23 cellular contexts compared by ENCODE assay signal in genomic region chr21:44730028-44730395, GRCh38. TPM values are rescaled to one million over a fixed set of nuclear protein-coding genes. Genes with fewer than 3 reads are reported as not detected.
DNase-seq lines count a peak whose midpoint lies in the region; ATAC-seq and TF ChIP-seq lines count a peak whose summit lies in the region.
"Had no signal": no experiment of that assay in that cellular context is flagged by ENCODE, and none has a peak within 500 bp of the region (broad histone marks: within the 10 kb centered on the region; RNA-seq: fewer than 3 reads in every experiment).

No MANE protein-coding gene starts in this region.

- no peak overlapping the region for H3K18ac ChIP-seq in neuronal stem cell (ENCODE audit: low read length)

- H3K36me3 Mint-ChIP-seq in natural killer cell treated with Interleukin-12 subunit alpha and Interleukin-12 subunit beta and Interleukin-15 and Interleukin-18, amount 100 ng/mL, for 72 hours = no peaks in the 10 kb centered on the region
- H3K36me3 Mint-ChIP-seq in natural killer cell = no peaks in the 10 kb centered on the region
- H3K36me3 Mint-ChIP-seq: CD4-positive, alpha-beta memory T cell had no signal

- no peak for TF ChIP-seq EP300 in stomach (IDR thresholded peaks at IDR 0.05)

- H3K4me1 ChIP-seq in neuronal stem cell (ENCODE audit: control insufficient read depth in 2 of 2, insufficient read depth in 1 of 2, low read depth in 1 of 2, low read length in 2 of 2) (no peaks in the 10 kb centered on the region), stomach (no peaks in the 10 kb centered on the region)
- H3K4me1 ChIP-seq: HAP-1 had no signal

- H3K79me1 ChIP-seq in neuronal stem cell (ENCODE audit: low read depth, low read length) = no peaks in the 10 kb centered on the region

- H3K4me2 ChIP-seq in neuronal stem cell (ENCODE audit: insufficient read depth, low read length, poor library complexity, severe bottlenecking) = no peak overlapping the region
- H3K4me2 ChIP-seq: GM23338 had no signal

- H3K27ac ChIP-seq in neuronal stem cell (replicated peaks; ENCODE audit: low read length) = no peak overlapping the region
- H3K27ac ChIP-seq in stomach = no peak overlapping the region

- H2BK120ac ChIP-seq in neuronal stem cell (ENCODE audit: low read depth, low read length) = no peak overlapping the region

- H3K27ac Mint-ChIP-seq in natural killer cell treated with Interleukin-12 subunit alpha and Interleukin-12 subunit beta and Interleukin-15 and Interleukin-18, amount 100 ng/mL, for 72 hours = no peak overlapping the region
- no peak overlapping the region for H3K27ac Mint-ChIP-seq in natural killer cell
- H3K27ac Mint-ChIP-seq: CD4-positive, alpha-beta memory T cell; GM23338; HFFc6 had no signal

- H2BK15ac ChIP-seq in neuronal stem cell (ENCODE audit: low read length) = no peak overlapping the region

- H3K27me3 ChIP-seq in neuronal stem cell (ENCODE audit: control insufficient read depth in 3 of 3, insufficient read depth in 3 of 3, low read depth in 1 of 3, low read length in 3 of 3) (peaks cover 0 to 45% (median 0%) of the 10 kb centered on the region in 3 experiments), stomach (peaks cover 0 to 63% (median 10%) of the 10 kb centered on the region in 3 donors)

- ATAC-seq in natural killer cell treated with Interleukin-12 subunit alpha and Interleukin-12 subunit beta and Interleukin-15 and Interleukin-18, amount 100 ng/mL, for 72 hours = no peak
- no peak for ATAC-seq in natural killer cell
- ATAC-seq: GM23338 had no signal

- H3K4me1 Mint-ChIP-seq in natural killer cell treated with Interleukin-12 subunit alpha and Interleukin-12 subunit beta and Interleukin-15 and Interleukin-18, amount 100 ng/mL, for 72 hours (ENCODE audit: low read depth in 2 of 2) = no peaks in the 10 kb centered on the region
- H3K4me1 Mint-ChIP-seq in natural killer cell = peaks cover 0 to 11% of the 10 kb centered on the region in 2 donors
- H3K4me1 Mint-ChIP-seq: CD4-positive, alpha-beta memory T cell had no signal

- no peak overlapping the region for H4K8ac ChIP-seq in neuronal stem cell (ENCODE audit: low read depth, low read length)

- H3K23ac ChIP-seq in neuronal stem cell (ENCODE audit: low read depth, low read length, poor library complexity) = no peak overlapping the region

- H3K9me3 Mint-ChIP-seq in natural killer cell treated with Interleukin-12 subunit alpha and Interleukin-12 subunit beta and Interleukin-15 and Interleukin-18, amount 100 ng/mL, for 72 hours = no peaks in the 10 kb centered on the region
- no peaks in the 10 kb centered on the region for H3K9me3 Mint-ChIP-seq in natural killer cell
- H3K9me3 Mint-ChIP-seq: CD4-positive, alpha-beta memory T cell; HFFc6 had no signal

- peaks cover 14 to 18% of the 10 kb centered on the region in 2 donors for H3K27me3 Mint-ChIP-seq in natural killer cell treated with Interleukin-12 subunit alpha and Interleukin-12 subunit beta and Interleukin-15 and Interleukin-18, amount 100 ng/mL, for 72 hours
- peaks cover 19 to 20% of the 10 kb centered on the region in 2 donors for H3K27me3 Mint-ChIP-seq in natural killer cell (ENCODE audit: low read depth in 2 of 2)

- H2BK12ac ChIP-seq in neuronal stem cell (ENCODE audit: low read length) = no peak overlapping the region

- TF ChIP-seq CTCF in natural killer cell (IDR thresholded peaks at IDR 0.05) (no peak), stomach (IDR thresholded peaks at IDR 0.05) (no peak)

- H4K91ac ChIP-seq in neuronal stem cell (ENCODE audit: low read depth, low read length, poor library complexity) = no peak overlapping the region

- H3K36me3 ChIP-seq in neuronal stem cell (replicated peaks in 1 of 2; ENCODE audit: control insufficient read depth in 2 of 2, insufficient read depth in 2 of 2, low read length in 2 of 2) (no peaks in the 10 kb centered on the region), stomach (no peaks in the 10 kb centered on the region)
- H3K36me3 ChIP-seq: HAP-1 had no signal

- H3K4me3 ChIP-seq in neuronal stem cell (ENCODE audit: low read length in 2 of 2) (no peak overlapping the region), stomach (no peak overlapping the region)
- H3K4me3 ChIP-seq: GM23338, HAP-1 had no signal

- peak overlapping the region; percentile 5 for H2AK5ac ChIP-seq in neuronal stem cell (ENCODE audit: low read depth, low read length)

- no peak overlapping the region for H3K4me3 Mint-ChIP-seq in natural killer cell treated with Interleukin-12 subunit alpha and Interleukin-12 subunit beta and Interleukin-15 and Interleukin-18, amount 100 ng/mL, for 72 hours
- H3K4me3 Mint-ChIP-seq in natural killer cell = no peak overlapping the region
- H3K4me3 Mint-ChIP-seq: CD4-positive, alpha-beta memory T cell; GM23338; HFFc6 had no signal

- intact Hi-C loops in natural killer cell (cut with micrococcal nuclease) (no loop called here), posterior vena cava (cut with DNase I) (no loop called here), stomach (cut with DNase I; ENCODE audit: low total_unique reads) (no loop called here)

- H3K9me3 ChIP-seq in neuronal stem cell (replicated peaks in 1 of 2; ENCODE audit: control insufficient read depth in 2 of 2, insufficient read depth in 1 of 2, low read depth in 1 of 2, low read length in 2 of 2) (peaks cover 0 to 6% of the 10 kb centered on the region in 2 donors), stomach (no peaks in the 10 kb centered on the region)
- H3K9me3 ChIP-seq: HAP-1 had no signal

- H3K14ac ChIP-seq in neuronal stem cell (ENCODE audit: low read length) = no peak overlapping the region

- TF ChIP-seq POLR2A in stomach (IDR thresholded peaks at IDR 0.05) = no peak

- H2BK5ac ChIP-seq in neuronal stem cell (ENCODE audit: low read length) = no peak overlapping the region

- no peak overlapping the region for H3K9ac ChIP-seq in neuronal stem cell (ENCODE audit: low read depth, low read length, poor library complexity)

- WGBS in neuronal stem cell (ENCODE audit: extremely low coverage in 2 of 2, insufficient read length in 2 of 2, insufficient replicate concordance in 1 of 2), 2 donors = no CpG with 5 or more reads among the region's 7 CpGs
- WGBS in stomach, 5 donors = 87 to 93% (median 88%) methylated on average over 5 to 7 of the region's 7 CpGs

- peak; percentile 25 for DNase-seq in natural killer cell treated with Interleukin-12 subunit alpha and Interleukin-12 subunit beta and Interleukin-15 and Interleukin-18, amount 100 ng/mL, for 72 hours (ENCODE audit: low spot score)
- DNase-seq in natural killer cell (no peak), neuronal stem cell (ENCODE audit: low spot score) (no peak), posterior vena cava (ENCODE audit: low spot score) (peak; percentile 42), stomach (no peak), NCI-H82 treated with DMSO at 0.1 percent for 48 hours (lab: John Stamatoyannopoulos, UW; ENCODE audit: unreplicated experiment) (no peak), GM19238 (ENCODE audit: insufficient read length, low spot score) (no peak)
- DNase-seq: C1 segment of cervical spinal cord; Calu3; CD4-positive, alpha-beta memory T cell; COR-L47; DMS53; DMS79 treated with DMSO at 0.1 percent for 48 hours; GF-D8; HFFc6 had no signal

- no peak overlapping the region for H3K4ac ChIP-seq in neuronal stem cell (ENCODE audit: low read length)

- H2AFZ ChIP-seq in neuronal stem cell (ENCODE audit: low read length) = no peak overlapping the region
- H2AFZ ChIP-seq: GM23338 had no signal

RNA-seq across cellular contexts. Expression of gene TSPEAR, which starts 18.6 kb away (rescaled TPM):
- not detected for total RNA-seq in natural killer cell treated with Interleukin-12 subunit alpha and Interleukin-12 subunit beta and Interleukin-15 and Interleukin-18, amount 100 ng/mL, for 72 hours
- not detected for total RNA-seq in natural killer cell
- polyA plus RNA-seq in neuronal stem cell (2013, experiment 1 of 2) = 0.04 TPM
- 0.04 TPM for polyA plus RNA-seq in neuronal stem cell (2013, experiment 2 of 2)
- total RNA-seq in posterior vena cava = under 1 TPM; 0.14 to 0.48 TPM
- total RNA-seq in stomach = under 1 TPM in 2 of 5 donors, not detected in 3; 0.18 to 0.29 TPM
- polyA plus RNA-seq in stomach = under 1 TPM in 2 of 3 donors, not detected in 1; 0.05 to 0.06 TPM
- total RNA-seq: A172; Calu3; CD4-positive, alpha-beta memory T cell; Daoy; G401; HFFc6 had no signal
- polyA plus RNA-seq: BJ had no signal

RNA-seq across cellular contexts. Expression of gene KRTAP10-12, which starts 33.0 kb away (rescaled TPM):
- total RNA-seq in natural killer cell treated with Interleukin-12 subunit alpha and Interleukin-12 subunit beta and Interleukin-15 and Interleukin-18, amount 100 ng/mL, for 72 hours = not detected
- total RNA-seq in natural killer cell = not detected
- polyA plus RNA-seq in neuronal stem cell (2013, experiment 1 of 2) = not detected
- not detected for polyA plus RNA-seq in neuronal stem cell (2013, experiment 2 of 2)
- total RNA-seq in posterior vena cava = not detected
- not detected for total RNA-seq in stomach
- polyA plus RNA-seq in stomach = not detected
- total RNA-seq: A172; A673; Calu3; CD4-positive, alpha-beta memory T cell; Daoy; G401; GM23338; H4; HFFc6 had no signal
- polyA plus RNA-seq: BJ; CD4-positive, alpha-beta memory T cell; GM23338 had no signal

RNA-seq across cellular contexts. Expression of gene KRTAP12-1, which starts 48.0 kb away (rescaled TPM):
- not detected for total RNA-seq in natural killer cell treated with Interleukin-12 subunit alpha and Interleukin-12 subunit beta and Interleukin-15 and Interleukin-18, amount 100 ng/mL, for 72 hours
- total RNA-seq in natural killer cell (not detected), posterior vena cava (not detected), stomach (1 to 10 TPM in 1 of 5 donors, not detected in 4; 2.0 TPM)
- polyA plus RNA-seq in neuronal stem cell (2013, experiment 1 of 2) = not detected
- not detected for polyA plus RNA-seq in neuronal stem cell (2013, experiment 2 of 2)
- not detected for polyA plus RNA-seq in stomach
- total RNA-seq: A172; Calu3; CD4-positive, alpha-beta memory T cell; Daoy; G401; GM23338; H4; HFFc6 had no signal
- polyA plus RNA-seq: BJ; CD4-positive, alpha-beta memory T cell; GM23338 had no signal

Comparison
In these comparisons a context has a peak if more than half of its experiments do, and no peak if none do; other contexts are left out.
1. DNase-seq: peak in natural killer cell treated with Interleukin-12 subunit alpha and Interleukin-12 subunit beta and Interleukin-15 and Interleukin-18, amount 100 ng/mL, for 72 hours (single experiment) and posterior vena cava (single experiment); none in natural killer cell (single experiment), neuronal stem cell (single experiment), stomach (single experiment), NCI-H82 treated with DMSO at 0.1 percent for 48 hours (single experiment) and GM19238 (single experiment).